Comparison of ENCODE assay signal across 12 cellular contexts in the genomic region with DNA sequence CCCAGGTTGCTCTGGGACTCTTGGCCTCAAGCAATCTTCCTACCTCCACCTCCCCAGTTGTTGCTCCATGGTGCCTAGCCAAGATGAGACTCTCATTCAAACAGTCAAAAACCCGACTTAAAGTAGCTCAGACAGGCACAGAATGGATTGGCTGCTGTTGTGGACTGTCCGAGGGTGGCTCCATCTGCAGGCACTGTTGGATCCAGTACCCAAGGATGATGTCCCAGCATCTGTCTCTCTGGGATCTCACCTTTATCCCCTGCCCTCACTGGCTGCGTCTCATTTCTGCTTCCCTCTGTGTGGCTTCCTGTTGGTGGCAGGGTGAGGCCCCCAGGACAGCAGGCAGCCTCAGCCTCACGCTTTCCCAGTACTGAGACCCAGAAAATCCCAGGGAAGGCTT. TPM values are rescaled to one million over a fixed set of nuclear protein-coding genes. Genes with fewer than 3 reads are reported as not detected.
"Had no signal": no experiment of that assay in that cellular context is flagged by ENCODE, and none has a peak within 500 bp of the region (broad histone marks: within the 10 kb centered on the region; RNA-seq: fewer than 3 reads in every experiment).

No MANE protein-coding gene starts in this region.

RNA-seq across cellular contexts. Expression of gene FKBP6, which starts 48.3 kb away (rescaled TPM):
- total RNA-seq: OCI-LY7, PC-3, PC-9, Peyer's patch, Right ventricle myocardium inferior, Right ventricle myocardium superior, RPMI7951, SJCRH30, SJSA1, SK-MEL-5, T-cell had no signal
- polyA plus RNA-seq: SK-N-SH had no signal

RNA-seq across cellular contexts. Expression of gene TRIM50, which starts 48.4 kb away (rescaled TPM):
- total RNA-seq: PC-3, PC-9, RPMI7951, SJCRH30, SJSA1, SK-MEL-5, T-cell had no signal
- polyA plus RNA-seq: SK-N-SH had no signal

RNA-seq across cellular contexts. Expression of gene FZD9, which starts 57.3 kb away (rescaled TPM):
- total RNA-seq: OCI-LY7, SJCRH30 had no signal
